In genomic region chr22:24181088-24181995, GRCh38 we compare ENCODE assay signal across 9 cellular contexts. TPM values are rescaled to one million over a fixed set of nuclear protein-coding genes. Genes with fewer than 3 reads are reported as not detected.
DNase-seq lines count a peak whose midpoint lies in the region; ATAC-seq and TF ChIP-seq lines count a peak whose summit lies in the region.
"Had no signal": no experiment of that assay in that cellular context is flagged by ENCODE, and none has a peak within 500 bp of the region (broad histone marks: within the 10 kb centered on the region; RNA-seq: fewer than 3 reads in every experiment).

SUSD2 (plus strand) TSS chr22:24181487; CDS start chr22:24181520, 33 bp downstream.

- TF ChIP-seq EP300 in sigmoid colon (IDR thresholded peaks at IDR 0.05): no peak

- no peaks in the 10 kb centered on the region for H3K9me3 Mint-ChIP-seq in endothelial cell (ENCODE audit: unreplicated experiment)

- H3K4me3 ChIP-seq in H7 (ENCODE audit: insufficient read depth, low read depth, low read length) (no peak within 1 kb of the TSS), right atrium auricular region (peak within 1 kb of the TSS in 1 of 2 donors; percentile 33), sigmoid colon (peak within 1 kb of the TSS in 3 of 4 donors; percentile 7 to 32 (median 23))

- H3K27me3 Mint-ChIP-seq in endothelial cell (ENCODE audit: unreplicated experiment): peaks cover 5% of the 10 kb centered on the region

- H3K27ac ChIP-seq in right atrium auricular region (peak within 1 kb of the TSS; percentile 53 to 60), sigmoid colon (peak within 1 kb of the TSS; percentile 62 to 87 (median 76))

- H3K4me1 ChIP-seq in right atrium auricular region (peaks cover 0 to 48% of the 10 kb centered on the region in 2 donors), sigmoid colon (peaks cover 0 to 52% (median 39%) of the 10 kb centered on the region in 4 donors)

- no peak for ATAC-seq in HG02884 (IDR thresholded peaks at IDR 0.05; ENCODE audit: unreplicated experiment)
- ATAC-seq in GM18870 (IDR thresholded peaks at IDR 0.05; ENCODE audit: unreplicated experiment): no peak

- H3K4me1 Mint-ChIP-seq in endothelial cell (ENCODE audit: unreplicated experiment): peaks cover 8% of the 10 kb centered on the region

- TF ChIP-seq CTCF in right atrium auricular region (IDR thresholded peaks at IDR 0.05): no peak
- TF ChIP-seq CTCF in sigmoid colon (IDR thresholded peaks at IDR 0.05): no peak
- no peak for TF ChIP-seq CTCF in endothelial cell (IDR thresholded peaks at IDR 0.05; ENCODE audit: unreplicated experiment)

- no peak within 1 kb of the TSS for H3K4me3 Mint-ChIP-seq in endothelial cell (ENCODE audit: unreplicated experiment)

- H3K36me3 Mint-ChIP-seq in endothelial cell (ENCODE audit: low read depth, unreplicated experiment): no peaks in the 10 kb centered on the region

- DNase-seq in H7: peak; percentile 87
- DNase-seq in SW480 (ENCODE audit: low spot score): peak; percentile 18
- DNase-seq in right atrium auricular region (ENCODE audit: low spot score): no peak
- no peak for DNase-seq in sigmoid colon
- no peak for DNase-seq in NCI-H510A treated with DMSO at 0.1 percent for 48 hours (lab: John Stamatoyannopoulos, UW)
- DNase-seq in endothelial cell (ENCODE audit: low spot score): no peak
- DNase-seq: Kasumi-1 had no signal

- H3K9me3 ChIP-seq in right atrium auricular region (no peaks in the 10 kb centered on the region), sigmoid colon (no peaks in the 10 kb centered on the region)

- peak in 1 of 2 donors; percentile 13 for TF ChIP-seq POLR2A in sigmoid colon (IDR thresholded peaks at IDR 0.05)

- intact Hi-C loops in sigmoid colon (cut with DNase I): no loop called here

- no peak within 1 kb of the TSS for H3K27ac Mint-ChIP-seq in endothelial cell (ENCODE audit: unreplicated experiment)

- no peaks in the 10 kb centered on the region for H3K36me3 ChIP-seq in H7 (replicated peaks; ENCODE audit: control insufficient read depth, insufficient read depth, low read length)
- peaks cover 8% of the 10 kb centered on the region for H3K36me3 ChIP-seq in right atrium auricular region
- peaks cover 0 to 13% (median 4%) of the 10 kb centered on the region in 4 donors for H3K36me3 ChIP-seq in sigmoid colon

- H3K27me3 ChIP-seq in H7 (ENCODE audit: control insufficient read depth, insufficient read depth, low read length): no peaks in the 10 kb centered on the region
- no peaks in the 10 kb centered on the region for H3K27me3 ChIP-seq in right atrium auricular region
- H3K27me3 ChIP-seq in sigmoid colon: no peaks in the 10 kb centered on the region

- 25 to 66% methylated on average over 35 of the region's 35 CpGs for WGBS in sigmoid colon, 2 donors

RNA-seq across cellular contexts. Expression of gene SUSD2, which starts in this region (rescaled TPM):
- total RNA-seq in H7 (2014; rRNA removed; shearing (Covaris generic)): 0.83 and 1.3 TPM in 2 replicates
- 1 to 10 TPM; 4.9 to 9.5 TPM for total RNA-seq in right atrium auricular region
- 1 to 10 TPM; 1.2 to 8.6 (median 3.8) TPM for total RNA-seq in sigmoid colon
- polyA plus RNA-seq in sigmoid colon: 1 to 10 TPM in 1 of 3 donors, not detected in 2; 2.6 TPM
- total RNA-seq in endothelial cell (ENCODE audit: unreplicated experiment): 0.38 TPM

Comparison
In these comparisons a context has a peak if more than half of its experiments do, and no peak if none do; other contexts are left out.
1. DNase-seq: peak in H7 (single experiment) and SW480 (single experiment); none in right atrium auricular region (single experiment), sigmoid colon (single experiment), NCI-H510A treated with DMSO at 0.1 percent for 48 hours (single experiment) and endothelial cell (single experiment).